14 cellular contexts compared by ENCODE assay signal in genomic region chr1:33971913-33972312, GRCh38.
DNase-seq lines count a peak whose midpoint lies in the region; ATAC-seq, FAIRE-seq and TF ChIP-seq lines count a peak whose summit lies in the region.
"Had no signal": no experiment of that assay in that cellular context is flagged by ENCODE, and none has a peak within 500 bp of the region (broad histone marks: within the 10 kb centered on the region; RNA-seq: fewer than 3 reads in every experiment).

No MANE protein-coding gene starts in this region.

- H3K9me3 Mint-ChIP-seq in GM23338 (no peaks in the 10 kb centered on the region), astrocyte (ENCODE audit: unreplicated experiment) (no peaks in the 10 kb centered on the region), neural progenitor cell (no peaks in the 10 kb centered on the region)
- no peaks in the 10 kb centered on the region for H3K9me3 Mint-ChIP-seq in activated T-cell treated with anti-CD3 and anti-CD28 coated beads, Interleukin-2, amount 50 U/mL, for 72 hours
- H3K9me3 Mint-ChIP-seq in activated naive CD8-positive, alpha-beta T cell treated with anti-CD3 and anti-CD28 coated beads, Interleukin-2, amount 50 U/mL, for 24 hours, result no peaks in the 10 kb centered on the region
- H3K9me3 Mint-ChIP-seq: CD4-positive, alpha-beta memory T cell had no signal

- FAIRE-seq in astrocyte (lab: Jason Lieb, UNC), result no peak
- FAIRE-seq: A549, G401.6 had no signal

- no peaks in the 10 kb centered on the region for H3F3A ChIP-seq in GM23338 (replicated peaks; ENCODE audit: low read depth)
- H3F3A ChIP-seq in neural progenitor cell (ENCODE audit: low read depth), result no peaks in the 10 kb centered on the region

- H3K9me2 ChIP-seq in GM23338 (ENCODE audit: insufficient read depth), result peaks cover 16% of the 10 kb centered on the region

- H3K27me3 Mint-ChIP-seq in GM23338 (ENCODE audit: insufficient read depth, low read depth, poor library complexity) (peaks cover 9% of the 10 kb centered on the region), astrocyte (ENCODE audit: low read depth, unreplicated experiment) (peaks cover 10% of the 10 kb centered on the region), neural progenitor cell (ENCODE audit: insufficient read depth, low read depth) (no peaks in the 10 kb centered on the region)
- peaks cover 5% of the 10 kb centered on the region for H3K27me3 Mint-ChIP-seq in activated T-cell treated with anti-CD3 and anti-CD28 coated beads, Interleukin-2, amount 50 U/mL, for 72 hours (ENCODE audit: low read depth)
- H3K27me3 Mint-ChIP-seq in activated naive CD8-positive, alpha-beta T cell treated with anti-CD3 and anti-CD28 coated beads, Interleukin-2, amount 50 U/mL, for 24 hours, result peaks cover 2% of the 10 kb centered on the region

- H3K9me3 ChIP-seq in astrocyte (ENCODE audit: insufficient read depth, low read depth, low read length) (no peaks in the 10 kb centered on the region), neural progenitor cell (ENCODE audit: low read depth) (no peaks in the 10 kb centered on the region)
- H3K9me3 ChIP-seq: A549, BE2C had no signal

- ATAC-seq in GM23338, result no peak
- no peak for ATAC-seq in activated T-cell treated with anti-CD3 and anti-CD28 coated beads, Interleukin-2, amount 50 U/mL, for 72 hours (replicated peaks in 1 of 2)
- ATAC-seq in activated naive CD8-positive, alpha-beta T cell treated with anti-CD3 and anti-CD28 coated beads, Interleukin-2, amount 50 U/mL, for 24 hours, result no peak
- ATAC-seq: A549 had no signal

- H4K20me1 ChIP-seq in GM23338 (replicated peaks; ENCODE audit: insufficient read depth) (peaks cover 6% of the 10 kb centered on the region; the same call in 1 of the 2 replicates), astrocyte (ENCODE audit: insufficient read depth, low read length) (peaks cover 73% of the 10 kb centered on the region), neural progenitor cell (ENCODE audit: low read depth) (no peaks in the 10 kb centered on the region)

- H2AFZ ChIP-seq in GM23338 (no peak overlapping the region), astrocyte (ENCODE audit: low read depth, low read length) (no peak overlapping the region), neural progenitor cell (replicated peaks) (no peak overlapping the region)

- no peaks in the 10 kb centered on the region for H3K79me2 ChIP-seq in GM23338 (replicated peaks; ENCODE audit: insufficient read depth)
- no peaks in the 10 kb centered on the region for H3K79me2 ChIP-seq in astrocyte (ENCODE audit: insufficient read depth, low read length)
- H3K79me2 ChIP-seq in neural progenitor cell (ENCODE audit: low read depth), result no peaks in the 10 kb centered on the region

- no peak overlapping the region for H3K4me2 ChIP-seq in GM23338
- peak overlapping the region; percentile 16 for H3K4me2 ChIP-seq in astrocyte (ENCODE audit: low read length)
- H3K4me2 ChIP-seq in neural progenitor cell, result no peak overlapping the region
- H3K4me2 ChIP-seq: A549 had no signal

- DNase-seq in GM23338 (ENCODE audit: low spot score) (peak; percentile 8), astrocyte (ENCODE audit: low read depth) (no peak), neural progenitor cell (ENCODE audit: low spot score) (peak; percentile 26)
- DNase-seq in activated T-cell treated with anti-CD3 and anti-CD28 coated beads, Interleukin-2, amount 50 U/mL, for 72 hours, result no peak
- no peak for DNase-seq in activated CD4-positive, alpha-beta T cell treated with anti-CD3 and anti-CD28 coated beads for 1 hour
- DNase-seq in activated naive CD8-positive, alpha-beta T cell treated with anti-CD3 and anti-CD28 coated beads, Interleukin-2, amount 50 U/mL, for 24 hours, result no peak
- DNase-seq: BE2C; CD4-positive, alpha-beta memory T cell; DMS79; H7 had no signal

- H3K4me1 Mint-ChIP-seq in GM23338 (peaks cover 36% of the 10 kb centered on the region), astrocyte (ENCODE audit: low read depth, unreplicated experiment) (peaks cover 21% of the 10 kb centered on the region), neural progenitor cell (peaks cover 18% of the 10 kb centered on the region)
- H3K4me1 Mint-ChIP-seq in activated T-cell treated with anti-CD3 and anti-CD28 coated beads, Interleukin-2, amount 50 U/mL, for 72 hours (ENCODE audit: low read depth), result no peaks in the 10 kb centered on the region
- no peaks in the 10 kb centered on the region for H3K4me1 Mint-ChIP-seq in activated naive CD8-positive, alpha-beta T cell treated with anti-CD3 and anti-CD28 coated beads, Interleukin-2, amount 50 U/mL, for 24 hours
- H3K4me1 Mint-ChIP-seq: CD4-positive, alpha-beta memory T cell had no signal

- H3K27me3 ChIP-seq in GM23338 (ENCODE audit: insufficient read depth) (no peaks in the 10 kb centered on the region), astrocyte (ENCODE audit: insufficient read depth, low read length) (no peaks in the 10 kb centered on the region), neural progenitor cell (no peaks in the 10 kb centered on the region)
- H3K27me3 ChIP-seq: BE2C had no signal

- no peak overlapping the region for H3K4me3 Mint-ChIP-seq in GM23338
- H3K4me3 Mint-ChIP-seq in astrocyte (ENCODE audit: unreplicated experiment), result no peak overlapping the region
- H3K4me3 Mint-ChIP-seq in neural progenitor cell, result no peak overlapping the region
- no peak overlapping the region for H3K4me3 Mint-ChIP-seq in activated T-cell treated with anti-CD3 and anti-CD28 coated beads, Interleukin-2, amount 50 U/mL, for 72 hours
- H3K4me3 Mint-ChIP-seq in activated naive CD8-positive, alpha-beta T cell treated with anti-CD3 and anti-CD28 coated beads, Interleukin-2, amount 50 U/mL, for 24 hours, result no peak overlapping the region
- H3K4me3 Mint-ChIP-seq: CD4-positive, alpha-beta memory T cell had no signal

- H3K27ac Mint-ChIP-seq in GM23338 (no peak overlapping the region), astrocyte (ENCODE audit: unreplicated experiment) (no peak overlapping the region), neural progenitor cell (no peak overlapping the region)
- no peak overlapping the region for H3K27ac Mint-ChIP-seq in activated T-cell treated with anti-CD3 and anti-CD28 coated beads, Interleukin-2, amount 50 U/mL, for 72 hours
- no peak overlapping the region for H3K27ac Mint-ChIP-seq in activated naive CD8-positive, alpha-beta T cell treated with anti-CD3 and anti-CD28 coated beads, Interleukin-2, amount 50 U/mL, for 24 hours
- H3K27ac Mint-ChIP-seq: CD4-positive, alpha-beta memory T cell had no signal

- H3K27ac ChIP-seq in GM23338 (ENCODE audit: low read depth) (no peak overlapping the region), astrocyte (ENCODE audit: low read depth, low read length) (no peak overlapping the region), neural progenitor cell (no peak overlapping the region)
- H3K27ac ChIP-seq: A549, C4-2B, HL-60 had no signal

- peaks cover 12% of the 10 kb centered on the region for H3K36me3 Mint-ChIP-seq in GM23338 (ENCODE audit: low read depth)
- H3K36me3 Mint-ChIP-seq in astrocyte (ENCODE audit: low read depth, unreplicated experiment), result peaks cover 8% of the 10 kb centered on the region
- H3K36me3 Mint-ChIP-seq in neural progenitor cell, result no peaks in the 10 kb centered on the region
- H3K36me3 Mint-ChIP-seq in activated T-cell treated with anti-CD3 and anti-CD28 coated beads, Interleukin-2, amount 50 U/mL, for 72 hours (ENCODE audit: insufficient read depth in 2 of 2), result no peaks in the 10 kb centered on the region
- H3K36me3 Mint-ChIP-seq in activated naive CD8-positive, alpha-beta T cell treated with anti-CD3 and anti-CD28 coated beads, Interleukin-2, amount 50 U/mL, for 24 hours (ENCODE audit: low read depth), result no peaks in the 10 kb centered on the region
- H3K36me3 Mint-ChIP-seq: CD4-positive, alpha-beta memory T cell had no signal

- TF ChIP-seq CTCF in GM23338 (conservative IDR thresholded peaks at IDR 0.05; ENCODE audit: low read depth in 2 of 2) (no peak), astrocyte (IDR thresholded peaks at IDR 0.05; ENCODE audit: insufficient read depth, low read depth, low read length) (no peak), neural progenitor cell (IDR thresholded peaks at IDR 0.05) (peak; percentile 9)

- H3K4me1 ChIP-seq in GM23338 (ENCODE audit: insufficient read depth) (peaks cover 1% of the 10 kb centered on the region; the same call in 1 of the 2 replicates), astrocyte (ENCODE audit: insufficient read depth, low read length) (peaks cover 7% of the 10 kb centered on the region), neural progenitor cell (peaks cover 20% of the 10 kb centered on the region)
- H3K4me1 ChIP-seq: A549, BE2C had no signal

- no peak overlapping the region for H3K4me3 ChIP-seq in GM23338
- no peak overlapping the region for H3K4me3 ChIP-seq in astrocyte (ENCODE audit: insufficient read depth, low read depth, low read length)
- H3K4me3 ChIP-seq in neural progenitor cell, result no peak overlapping the region
- H3K4me3 ChIP-seq: A549 had no signal

- H3K9ac ChIP-seq in astrocyte (ENCODE audit: low read length) (no peak overlapping the region), neural progenitor cell (no peak overlapping the region)

- H3K36me3 ChIP-seq in GM23338 (ENCODE audit: insufficient read depth) (no peaks in the 10 kb centered on the region; the same call in 1 of the 2 replicates), astrocyte (ENCODE audit: insufficient read depth, low read length) (no peaks in the 10 kb centered on the region), neural progenitor cell (no peaks in the 10 kb centered on the region)
- H3K36me3 ChIP-seq: BE2C had no signal

TF ChIP-seq in GM23338, 12 proteins besides CTCF, POLR2A, EP300 and RAD21:
- TF ChIP-seq ZNF331 (CRISPR knock-in tag; IDR thresholded peaks at IDR 0.05; ENCODE audit: low read depth), result no peak

Comparison
In these comparisons a context has a peak if more than half of its experiments do, and no peak if none do; other contexts are left out.
1. DNase-seq: peak in GM23338 (single experiment) and neural progenitor cell (single experiment); none in astrocyte (single experiment), activated T-cell treated with anti-CD3 and anti-CD28 coated beads, Interleukin-2, amount 50 U/mL, for 72 hours (0 of 2), activated CD4-positive, alpha-beta T cell treated with anti-CD3 and anti-CD28 coated beads for 1 hour (single experiment) and activated naive CD8-positive, alpha-beta T cell treated with anti-CD3 and anti-CD28 coated beads, Interleukin-2, amount 50 U/mL, for 24 hours (single experiment).